1 cellular context compared by ENCODE assay signal in genomic region chr9:2276296-2276695, GRCh38.
TF ChIP-seq lines count a peak whose summit lies in the region.

No MANE protein-coding gene starts in this region.

TF ChIP-seq in GM23338, 12 proteins besides CTCF, POLR2A, EP300 and RAD21 (continued from another document):
- TF ChIP-seq ZNF462 (CRISPR knock-in tag; IDR thresholded peaks at IDR 0.05) (no peak), CREB1 (CRISPR knock-in tag; IDR thresholded peaks at IDR 0.05; ENCODE audit: low read depth) (no peak), JUNB (IDR thresholded peaks at IDR 0.05; ENCODE audit: unreplicated experiment) (no peak), STAT1 (IDR thresholded peaks at IDR 0.05; ENCODE audit: unreplicated experiment) (no peak)
TF ChIP-seq in GM23338: peak in this region for 0.
